35 cellular contexts compared by ENCODE assay signal in genomic region chr1:99304725-99305282, GRCh38. TPM values are rescaled to one million over a fixed set of nuclear protein-coding genes. Genes with fewer than 3 reads are reported as not detected.
"Had no signal": no experiment of that assay in that cellular context is flagged by ENCODE, and none has a peak within 500 bp of the region (broad histone marks: within the 10 kb centered on the region; RNA-seq: fewer than 3 reads in every experiment).

No MANE protein-coding gene starts in this region.

- H3K4me3 ChIP-seq: MG63 had no signal

- H3K36me3 ChIP-seq: MG63 had no signal

- H3K27ac ChIP-seq: KMS-11 had no signal

- H3K9me3 ChIP-seq: MG63 had no signal

- H3K27me3 ChIP-seq: MG63 had no signal

- DNase-seq: Karpas-422, Kasumi-1, MG63, MM.1S, MV-4-11, NCI-H1048, NCI-H1092, NCI-H1092 treated with DMSO at 0.1 percent for 48 hours, NCI-H1105, NCI-H1105 treated with DMSO at 0.1 percent for 48 hours, NCI-H1417, NCI-H1417 treated with DMSO at 0.1 percent for 48 hours, NCI-H1436, NCI-H1436 treated with DMSO at 0.1 percent for 48 hours, NCI-H146, NCI-H1694, NCI-H1694 treated with DMSO at 0.1 percent for 48 hours, NCI-H187, NCI-H187 treated with DMSO at 0.1 percent for 48 hours, NCI-H1930, NCI-H2029, NCI-H2029 treated with DMSO at 0.1 percent for 48 hours, NCI-H2081, NCI-H2081 treated with DMSO at 0.1 percent for 48 hours, NCI-H2107, NCI-H2171, NCI-H2171 treated with DMSO at 0.1 percent for 48 hours, NCI-H2227 treated with DMSO at 0.1 percent for 48 hours, NCI-H345, NCI-H446, NCI-H446 treated with DMSO at 0.1 percent for 48 hours, NCI-H510A had no signal

- H3K9ac ChIP-seq: KMS-11 had no signal

- H3K4me2 ChIP-seq: KMS-11 had no signal

RNA-seq across cellular contexts. Expression of gene PLPPR4, which starts 40.5 kb away (rescaled TPM):
- total RNA-seq: MCF 10A, NCI-H460 had no signal
